In the genomic region with DNA sequence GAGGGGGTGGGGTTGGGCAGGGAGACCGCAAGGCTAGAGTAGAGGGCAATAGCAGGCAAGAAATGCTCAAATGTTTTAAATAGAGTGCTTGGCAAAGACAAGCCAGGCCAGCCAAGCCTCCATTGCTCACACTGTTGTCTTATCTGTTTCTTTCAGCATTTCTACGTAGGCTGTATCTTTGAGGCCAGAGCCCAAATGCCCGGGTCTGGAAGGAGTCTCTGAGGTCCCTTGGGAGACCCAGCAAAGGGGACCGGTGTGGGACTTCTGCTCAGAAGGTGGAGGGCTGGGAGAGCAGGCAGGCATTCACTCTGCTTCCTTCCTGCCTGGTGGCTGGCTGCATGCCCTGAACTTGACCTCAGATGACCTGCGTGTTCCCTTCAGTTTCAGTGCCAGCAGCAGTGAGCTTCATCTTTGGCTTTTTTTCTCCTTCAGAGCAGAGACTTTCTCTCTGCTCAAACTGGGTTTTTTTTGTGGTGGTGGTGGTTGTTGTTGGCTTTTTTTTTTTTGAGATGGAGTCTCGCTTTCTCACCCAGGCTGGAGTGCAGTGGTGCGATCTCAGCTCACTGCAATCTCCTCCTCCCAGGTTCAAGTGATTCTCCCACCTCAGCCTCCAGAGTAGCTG, we compare ENCODE assay signal across 8 cellular contexts. TPM values are rescaled to one million over a fixed set of nuclear protein-coding genes. Genes with fewer than 3 reads are reported as not detected.
DNase-seq lines count a peak whose midpoint lies in the region; ATAC-seq lines count a peak whose summit lies in the region.

No MANE protein-coding gene starts in this region.

- peaks cover 2% of the 10 kb centered on the region for H3K36me3 Mint-ChIP-seq in T-helper 1 cell treated with Interleukin-12 subunit alpha and Interleukin-12 subunit beta and Interleukin-4 antibody, amounts not matched to agents 30 μg/mL and 1 μg/mL, for 36 hours (ENCODE audit: low read depth)
- peaks cover 9% of the 10 kb centered on the region for H3K36me3 Mint-ChIP-seq in effector memory CD8-positive, alpha-beta T cell (ENCODE audit: insufficient read depth)

- H3K27me3 Mint-ChIP-seq in T-helper 1 cell treated with Interleukin-12 subunit alpha and Interleukin-12 subunit beta and Interleukin-4 antibody, amounts not matched to agents 30 μg/mL and 1 μg/mL, for 36 hours (ENCODE audit: low read depth): peaks cover 10% of the 10 kb centered on the region
- no peaks in the 10 kb centered on the region for H3K27me3 Mint-ChIP-seq in effector memory CD8-positive, alpha-beta T cell

- H3K4me1 Mint-ChIP-seq in T-helper 1 cell treated with Interleukin-12 subunit alpha and Interleukin-12 subunit beta and Interleukin-4 antibody, amounts not matched to agents 30 μg/mL and 1 μg/mL, for 36 hours (ENCODE audit: low read depth): peaks cover 35% of the 10 kb centered on the region
- peaks cover 23 to 29% of the 10 kb centered on the region in 2 donors for H3K4me1 Mint-ChIP-seq in effector memory CD8-positive, alpha-beta T cell (ENCODE audit: low read depth in 2 of 2)

- intact Hi-C loops in posterior vena cava (cut with DNase I): no loop called here

- peak overlapping the region; percentile 60 for H3K27ac Mint-ChIP-seq in T-helper 1 cell treated with Interleukin-12 subunit alpha and Interleukin-12 subunit beta and Interleukin-4 antibody, amounts not matched to agents 30 μg/mL and 1 μg/mL, for 36 hours
- H3K27ac Mint-ChIP-seq in effector memory CD8-positive, alpha-beta T cell: peak overlapping the region; percentile 89 to 96

- ATAC-seq in GM19452 (IDR thresholded peaks at IDR 0.05; ENCODE audit: unreplicated experiment): peak; percentile 87
- ATAC-seq in HG03520 (IDR thresholded peaks at IDR 0.05; ENCODE audit: unreplicated experiment): peak; percentile 68
- peak; percentile 93 for ATAC-seq in effector memory CD8-positive, alpha-beta T cell (replicated peaks)

- DNase-seq in DMS79 treated with DMSO at 0.1 percent for 48 hours (lab: John Stamatoyannopoulos, UW): peak; percentile 58
- DNase-seq in effector memory CD8-positive, alpha-beta T cell: peak; percentile 54 to 62 (median 55)
- peak; percentile 88 for DNase-seq in posterior vena cava (ENCODE audit: low spot score)
- no peak for DNase-seq in NCI-H187 (lab: John Stamatoyannopoulos, UW)
- DNase-seq in glomerular visceral epithelial cell (ENCODE audit: extremely low spot score): no peak

- peak overlapping the region; percentile 6 for H3K4me3 Mint-ChIP-seq in T-helper 1 cell treated with Interleukin-12 subunit alpha and Interleukin-12 subunit beta and Interleukin-4 antibody, amounts not matched to agents 30 μg/mL and 1 μg/mL, for 36 hours
- peak overlapping the region; percentile 74 to 79 for H3K4me3 Mint-ChIP-seq in effector memory CD8-positive, alpha-beta T cell

- no peaks in the 10 kb centered on the region for H3K9me3 Mint-ChIP-seq in T-helper 1 cell treated with Interleukin-12 subunit alpha and Interleukin-12 subunit beta and Interleukin-4 antibody, amounts not matched to agents 30 μg/mL and 1 μg/mL, for 36 hours
- H3K9me3 Mint-ChIP-seq in effector memory CD8-positive, alpha-beta T cell: no peaks in the 10 kb centered on the region

RNA-seq across cellular contexts. Expression of a gene that starts 13.7 kb away (rescaled TPM):
- 1 to 10 TPM; 6.6 to 8.5 TPM for total RNA-seq in posterior vena cava

RNA-seq across cellular contexts. Expression of a gene that starts 44.3 kb away (rescaled TPM):
- total RNA-seq in posterior vena cava: 10 to 100 TPM; 36.1 to 41.9 TPM

Comparison
In these comparisons a context has a peak if more than half of its experiments do, and no peak if none do; other contexts are left out.
1. DNase-seq: peak in DMS79 treated with DMSO at 0.1 percent for 48 hours (single experiment), effector memory CD8-positive, alpha-beta T cell (3 of 3) and posterior vena cava (single experiment); none in NCI-H187 (0 of 2) and glomerular visceral epithelial cell (single experiment).
2. Peak in every context shown above with its lines, with median percentiles within 50 percentile points of each other: ATAC-seq.